Comparison of ENCODE assay signal across 8 cellular contexts in genomic region chr5:90264930-90265857, GRCh38.
DNase-seq lines count a peak whose midpoint lies in the region; ATAC-seq, FAIRE-seq and TF ChIP-seq lines count a peak whose summit lies in the region.

No MANE protein-coding gene starts in this region.

- H3K4me1 ChIP-seq in CD4-positive, CD25-positive, alpha-beta regulatory T cell (ENCODE audit: control insufficient read depth, insufficient read depth, low read length, poor library complexity, severe bottlenecking), result no peaks in the 10 kb centered on the region
- H3K4me1 ChIP-seq in OCI-LY1 (ENCODE audit: insufficient read depth, low read length, severe bottlenecking), result peaks cover 4% of the 10 kb centered on the region

- H2AFZ ChIP-seq in OCI-LY1 (ENCODE audit: low read length), result no peak overlapping the region

- H3K36me3 ChIP-seq in CD4-positive, CD25-positive, alpha-beta regulatory T cell (ENCODE audit: control insufficient read depth, insufficient read depth, low read length), result no peaks in the 10 kb centered on the region
- no peaks in the 10 kb centered on the region for H3K36me3 ChIP-seq in OCI-LY1 (ENCODE audit: insufficient read depth, low read length)

- H3K27ac Mint-ChIP-seq in CD4-positive, CD25-positive, alpha-beta regulatory T cell, result no peak overlapping the region
- H3K27ac Mint-ChIP-seq in activated T-helper 1 cell treated with anti-CD3 and anti-CD28 coated beads, Interleukin-12 subunit alpha, Interleukin-12 subunit beta, Interleukin-2, Interleukin-4 antibody, amounts not matched to agents 30 ng/mL and 10 ng/mL and 1 ng/mL, durations not matched to agents 14 hours and 24 hours and 36 hours, result no peak overlapping the region
- H3K27ac Mint-ChIP-seq in osteocyte (ENCODE audit: unreplicated experiment), result no peak overlapping the region

- H3K4me2 ChIP-seq in OCI-LY1 (ENCODE audit: low read length), result peak overlapping the region; percentile 34; the same call in 1 of the 2 replicates

- peaks cover 8% of the 10 kb centered on the region for H3K27me3 Mint-ChIP-seq in CD4-positive, CD25-positive, alpha-beta regulatory T cell
- peaks cover 2% of the 10 kb centered on the region for H3K27me3 Mint-ChIP-seq in activated T-helper 1 cell treated with anti-CD3 and anti-CD28 coated beads, Interleukin-12 subunit alpha, Interleukin-12 subunit beta, Interleukin-2, Interleukin-4 antibody, amounts not matched to agents 30 ng/mL and 10 ng/mL and 1 ng/mL, durations not matched to agents 14 hours and 24 hours and 36 hours (ENCODE audit: insufficient read depth)
- no peaks in the 10 kb centered on the region for H3K27me3 Mint-ChIP-seq in osteocyte (ENCODE audit: unreplicated experiment)

- peak; percentile 24 for FAIRE-seq in frontal cortex (lab: Jason Lieb, UNC)
- FAIRE-seq in urothelium cell line (lab: Jason Lieb, UNC), result no peak

- H3F3A ChIP-seq in OCI-LY1 (ENCODE audit: insufficient read depth, low read length), result no peaks in the 10 kb centered on the region

- no peaks in the 10 kb centered on the region for H3K79me2 ChIP-seq in OCI-LY1 (ENCODE audit: insufficient read depth, low read length)

- no peak overlapping the region for H3K4me3 Mint-ChIP-seq in CD4-positive, CD25-positive, alpha-beta regulatory T cell
- no peak overlapping the region for H3K4me3 Mint-ChIP-seq in activated T-helper 1 cell treated with anti-CD3 and anti-CD28 coated beads, Interleukin-12 subunit alpha, Interleukin-12 subunit beta, Interleukin-2, Interleukin-4 antibody, amounts not matched to agents 30 ng/mL and 10 ng/mL and 1 ng/mL, durations not matched to agents 14 hours and 24 hours and 36 hours
- H3K4me3 Mint-ChIP-seq in osteocyte (ENCODE audit: unreplicated experiment), result no peak overlapping the region

- no peaks in the 10 kb centered on the region for H3K9me2 ChIP-seq in OCI-LY1 (ENCODE audit: low read depth, low read length)

- H3K9me3 Mint-ChIP-seq in CD4-positive, CD25-positive, alpha-beta regulatory T cell, result no peaks in the 10 kb centered on the region
- H3K9me3 Mint-ChIP-seq in activated T-helper 1 cell treated with anti-CD3 and anti-CD28 coated beads, Interleukin-12 subunit alpha, Interleukin-12 subunit beta, Interleukin-2, Interleukin-4 antibody, amounts not matched to agents 30 ng/mL and 10 ng/mL and 1 ng/mL, durations not matched to agents 14 hours and 24 hours and 36 hours, result no peaks in the 10 kb centered on the region
- H3K9me3 Mint-ChIP-seq in osteocyte (ENCODE audit: unreplicated experiment), result no peaks in the 10 kb centered on the region

- TF ChIP-seq CTCF in OCI-LY1 (IDR thresholded peaks at IDR 0.05; ENCODE audit: low read length), result peak; percentile 91
- peak; percentile 98 for TF ChIP-seq CTCF in osteocyte (IDR thresholded peaks at IDR 0.05)

- no peak overlapping the region for H3K27ac ChIP-seq in CD4-positive, CD25-positive, alpha-beta regulatory T cell (ENCODE audit: insufficient read depth, low read length, poor library complexity, severe bottlenecking)
- H3K27ac ChIP-seq in OCI-LY1 (ENCODE audit: low read depth, low read length, poor library complexity, severe bottlenecking), result no peak overlapping the region

- H3K4me1 Mint-ChIP-seq in CD4-positive, CD25-positive, alpha-beta regulatory T cell, result no peaks in the 10 kb centered on the region
- no peaks in the 10 kb centered on the region for H3K4me1 Mint-ChIP-seq in activated T-helper 1 cell treated with anti-CD3 and anti-CD28 coated beads, Interleukin-12 subunit alpha, Interleukin-12 subunit beta, Interleukin-2, Interleukin-4 antibody, amounts not matched to agents 30 ng/mL and 10 ng/mL and 1 ng/mL, durations not matched to agents 14 hours and 24 hours and 36 hours (ENCODE audit: low read depth)
- H3K4me1 Mint-ChIP-seq in osteocyte (ENCODE audit: unreplicated experiment), result peaks cover 20% of the 10 kb centered on the region

- peak; percentile 1 to 57 (median 12) for DNase-seq in CD4-positive, CD25-positive, alpha-beta regulatory T cell
- DNase-seq in HUDEP-2 (lab: John Stamatoyannopoulos, UW; ENCODE audit: unreplicated experiment in 76 of 76) (peak in 58 of 76 experiments; percentile 0 to 65 (median 28)), frontal cortex (ENCODE audit: low spot score in 2 of 2) (peak; percentile 0 to 9), osteocyte (ENCODE audit: extremely low spot score, unreplicated experiment) (peak; percentile 85), urothelium cell line (ENCODE audit: low spot score) (peak; percentile 56)
- DNase-seq in activated T-helper 1 cell treated with anti-CD3 and anti-CD28 coated beads, Interleukin-12 subunit alpha, Interleukin-12 subunit beta, Interleukin-2, Interleukin-4 antibody, amounts not matched to agents 30 ng/mL and 10 ng/mL and 1 ng/mL, durations not matched to agents 14 hours and 24 hours and 36 hours (ENCODE audit: low spot score), result peak; percentile 6

- no peaks in the 10 kb centered on the region for H3K27me3 ChIP-seq in CD4-positive, CD25-positive, alpha-beta regulatory T cell (ENCODE audit: control insufficient read depth, insufficient read depth, low read length)
- no peaks in the 10 kb centered on the region for H3K27me3 ChIP-seq in OCI-LY1 (ENCODE audit: insufficient read depth, low read length)

- peak in 1 of 2 donors; percentile 37 for ATAC-seq in CD4-positive, CD25-positive, alpha-beta regulatory T cell (ENCODE audit: low read depth in 2 of 2)
- peak; percentile 73 for ATAC-seq in GM19328 (IDR thresholded peaks at IDR 0.05; ENCODE audit: unreplicated experiment)

- no peaks in the 10 kb centered on the region for H4K20me1 ChIP-seq in OCI-LY1 (ENCODE audit: insufficient read depth, low read length)

- intact Hi-C loops in activated T-helper 1 cell treated with anti-CD3 and anti-CD28 coated beads, Interleukin-12 subunit alpha, Interleukin-12 subunit beta, Interleukin-2, Interleukin-4 antibody, amounts not matched to agents 30 ng/mL and 10 ng/mL and 1 ng/mL, durations not matched to agents 14 hours and 24 hours and 36 hours (cut with micrococcal nuclease), result loop anchor here (1.0 to 10.0 kb wide), 4 partner anchors 167 to 1536 kb away; partner anchors contain the start of gene LYSMD3

- H3K9ac ChIP-seq in OCI-LY1 (ENCODE audit: low read length), result no peak overlapping the region

- H3K36me3 Mint-ChIP-seq in CD4-positive, CD25-positive, alpha-beta regulatory T cell, result no peaks in the 10 kb centered on the region
- H3K36me3 Mint-ChIP-seq in activated T-helper 1 cell treated with anti-CD3 and anti-CD28 coated beads, Interleukin-12 subunit alpha, Interleukin-12 subunit beta, Interleukin-2, Interleukin-4 antibody, amounts not matched to agents 30 ng/mL and 10 ng/mL and 1 ng/mL, durations not matched to agents 14 hours and 24 hours and 36 hours (ENCODE audit: low read depth), result no peaks in the 10 kb centered on the region
- no peaks in the 10 kb centered on the region for H3K36me3 Mint-ChIP-seq in osteocyte (ENCODE audit: unreplicated experiment)

- no peak overlapping the region for H3K4me3 ChIP-seq in CD4-positive, CD25-positive, alpha-beta regulatory T cell (ENCODE audit: low read depth, low read length)
- H3K4me3 ChIP-seq in OCI-LY1 (ENCODE audit: low read depth, low read length, poor library complexity, severe bottlenecking), result no peak overlapping the region

- no peaks in the 10 kb centered on the region for H3K9me3 ChIP-seq in CD4-positive, CD25-positive, alpha-beta regulatory T cell (ENCODE audit: control insufficient read depth in 2 of 2, low read length in 2 of 2)
- no peaks in the 10 kb centered on the region for H3K9me3 ChIP-seq in OCI-LY1 (ENCODE audit: low read length)

Comparison
In these comparisons a context has a peak if more than half of its experiments do, and no peak if none do; other contexts are left out.
1. DNase-seq: peak in every context shown above with its lines; median percentile 85 in osteocyte; 56 in urothelium cell line; 28 in HUDEP-2; 12 in CD4-positive, CD25-positive, alpha-beta regulatory T cell; 6 in activated T-helper 1 cell treated with anti-CD3 and anti-CD28 coated beads, Interleukin-12 subunit alpha, Interleukin-12 subunit beta, Interleukin-2, Interleukin-4 antibody, amounts not matched to agents 30 ng/mL and 10 ng/mL and 1 ng/mL, durations not matched to agents 14 hours and 24 hours and 36 hours; 4 in frontal cortex.